10 cellular contexts compared by ENCODE assay signal in the genomic region with DNA sequence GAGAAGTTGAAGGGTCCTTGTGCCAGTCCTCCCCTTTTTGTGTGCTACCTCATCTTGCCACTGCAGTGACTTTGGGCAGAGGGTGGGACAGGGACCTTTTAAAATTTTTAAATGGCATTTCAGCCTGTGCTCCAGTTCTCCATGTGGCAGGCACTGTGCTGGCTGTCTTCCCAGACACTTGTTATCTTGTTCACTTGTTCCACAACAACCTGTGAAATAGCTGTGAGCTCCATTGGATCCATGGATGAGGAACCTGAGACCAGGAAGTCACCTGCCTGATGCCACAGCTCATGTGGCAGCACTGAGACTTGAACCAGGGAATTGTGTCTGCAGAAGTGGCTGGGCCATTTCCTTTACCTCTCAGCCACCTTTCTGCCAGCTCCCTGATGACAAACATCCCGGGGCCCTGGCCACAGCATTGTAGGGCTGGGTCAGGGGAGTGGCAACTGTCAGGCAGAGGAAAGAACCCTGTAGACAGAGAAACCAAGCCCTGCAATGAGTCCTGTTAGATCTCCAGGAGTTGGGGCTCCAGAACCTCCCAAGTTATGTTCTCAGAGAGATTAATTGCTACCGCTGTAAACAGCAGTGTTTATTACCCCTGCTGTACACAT. TPM values are rescaled to one million over a fixed set of nuclear protein-coding genes. Genes with fewer than 3 reads are reported as not detected.
DNase-seq lines count a peak whose midpoint lies in the region; ATAC-seq and TF ChIP-seq lines count a peak whose summit lies in the region.
"Had no signal": no experiment of that assay in that cellular context is flagged by ENCODE, and none has a peak within 500 bp of the region (broad histone marks: within the 10 kb centered on the region; RNA-seq: fewer than 3 reads in every experiment).

No MANE protein-coding gene starts in this region.

- H3K27ac Mint-ChIP-seq in chondrocyte (ENCODE audit: unreplicated experiment), result peak overlapping the region; percentile 79

- TF ChIP-seq POLR2A in erythroblast (IDR thresholded peaks at IDR 0.05; ENCODE audit: low read length), result no peak

- no peak overlapping the region for H3K4me3 Mint-ChIP-seq in chondrocyte (ENCODE audit: unreplicated experiment)

- H3K27me3 Mint-ChIP-seq in chondrocyte (ENCODE audit: low read depth), result no peaks in the 10 kb centered on the region

- no peaks in the 10 kb centered on the region for H3K9me3 ChIP-seq in muscle layer of duodenum (ENCODE audit: control insufficient read depth in 1 of 2, low read length in 2 of 2)
- H3K9me3 ChIP-seq: Caco-2 had no signal

- H3K36me3 Mint-ChIP-seq in chondrocyte (ENCODE audit: low read depth), result peaks cover 19% of the 10 kb centered on the region

- H3K4me1 Mint-ChIP-seq in chondrocyte (ENCODE audit: low read depth), result peaks cover 76% of the 10 kb centered on the region

- H3K27me3 ChIP-seq in muscle layer of duodenum (ENCODE audit: low read depth, low read length) (no peaks in the 10 kb centered on the region), brain microvascular endothelial cell (replicated peaks) (no peaks in the 10 kb centered on the region)

- peaks cover 38 to 89% of the 10 kb centered on the region in 2 donors for H3K4me1 ChIP-seq in muscle layer of duodenum (ENCODE audit: control insufficient read depth in 1 of 2, insufficient read depth in 2 of 2, low read length in 2 of 2)

- H3K9me3 Mint-ChIP-seq in chondrocyte (ENCODE audit: low read depth), result no peaks in the 10 kb centered on the region

- peak in 4 of 6 experiments; percentile 16 to 50 (median 30) for DNase-seq in stimulated activated naive CD4-positive, alpha-beta T cell (lab: John Stamatoyannopoulos, UW)
- DNase-seq in stimulated activated naive CD4-positive, alpha-beta T cell treated with Interleukin-2 at 50 U/mL for 16 hours (lab: John Stamatoyannopoulos, UW), result no peak
- DNase-seq in chondrocyte (ENCODE audit: low spot score), result no peak
- no peak for DNase-seq in erythroblast (lab: John Stamatoyannopoulos, UW)
- no peak for DNase-seq in cortex of kidney (lab: John Stamatoyannopoulos, UW)
- no peak for DNase-seq in brain microvascular endothelial cell
- DNase-seq: Caco-2, NCI-H510A had no signal

- no peak for ATAC-seq in GM21737 (IDR thresholded peaks at IDR 0.05; ENCODE audit: unreplicated experiment)

- H3K36me3 ChIP-seq in muscle layer of duodenum (ENCODE audit: control insufficient read depth in 1 of 2, insufficient read depth in 2 of 2, low read length in 2 of 2) (peaks cover 17 to 20% of the 10 kb centered on the region in 2 donors), brain microvascular endothelial cell (replicated peaks) (peaks cover 57% of the 10 kb centered on the region)

- no peak for TF ChIP-seq CTCF in chondrocyte (IDR thresholded peaks at IDR 0.05)
- no peak for TF ChIP-seq CTCF in brain microvascular endothelial cell (IDR thresholded peaks at IDR 0.05; ENCODE audit: low read depth, low read length, missing control alignments)

- H3K27ac ChIP-seq in muscle layer of duodenum (ENCODE audit: low read length) (peak overlapping the region; percentile 58), brain microvascular endothelial cell (no peak overlapping the region)

- H3K4me3 ChIP-seq in muscle layer of duodenum (ENCODE audit: low read depth in 1 of 2, low read length in 2 of 2) (no peak overlapping the region), brain microvascular endothelial cell (ENCODE audit: low read depth, low read length) (no peak overlapping the region)

- in situ Hi-C loops in brain microvascular endothelial cell (cut with HindIII; ENCODE audit: low pct_ligation_motif_present, low sequenced_read_pairs), result no loop called here

RNA-seq across cellular contexts. Expression of a gene that starts 6.4 kb away (rescaled TPM):
- 74.6 to 83.1 TPM (median 83.0 TPM) in 3 replicates for total RNA-seq in chondrocyte

RNA-seq across cellular contexts. Expression of a gene that starts 27.3 kb away (rescaled TPM):
- 19.2 to 23.4 TPM (median 23.2 TPM) in 3 replicates for total RNA-seq in chondrocyte

RNA-seq across cellular contexts. Expression of a gene that starts 30.0 kb away (rescaled TPM):
- 1.4 to 2.6 TPM (median 2.4 TPM) in 3 replicates for total RNA-seq in chondrocyte

RNA-seq across cellular contexts. Expression of a gene that starts 44.9 kb away (rescaled TPM):
- total RNA-seq in chondrocyte, result not detected in 3 replicates
- total RNA-seq: Caco-2 had no signal

RNA-seq across cellular contexts. Expression of a gene that starts 54.4 kb away (rescaled TPM):
- 34.9 to 64.6 TPM (median 37.0 TPM) in 3 replicates for total RNA-seq in chondrocyte

Comparison
In these comparisons a context has a peak if more than half of its experiments do, and no peak if none do; other contexts are left out.
1. DNase-seq: peak in stimulated activated naive CD4-positive, alpha-beta T cell (4 of 6); none in stimulated activated naive CD4-positive, alpha-beta T cell treated with Interleukin-2 at 50 U/mL for 16 hours (single experiment), chondrocyte (single experiment), erythroblast (0 of 2), cortex of kidney (single experiment) and brain microvascular endothelial cell (single experiment).